In genomic region chr1:155308493-155309422, GRCh38 we compare ENCODE assay signal across 8 cellular contexts. TPM values are rescaled to one million over a fixed set of nuclear protein-coding genes. Genes with fewer than 3 reads are reported as not detected.
DNase-seq lines count a peak whose midpoint lies in the region; ATAC-seq, FAIRE-seq and TF ChIP-seq lines count a peak whose summit lies in the region.

TSS of gene FDPS (plus strand) at chr1:155308866. CDS start at chr1:155309790, 924 bp downstream.

- 0% methylated on average over 51 of the region's 51 CpGs for WGBS in pancreas, 2 donors

- intact Hi-C loops in Right ventricle myocardium inferior (cut with DNase I) (loop anchor here (1.0 kb wide), 1 partner anchor 58 kb away; no protein-coding TSS in a partner anchor), pancreas (cut with DNase I) (no loop called here), tibial artery (cut with DNase I; ENCODE audit: low total_unique reads) (no loop called here)

- H3K9me3 ChIP-seq in pancreas (no peaks in the 10 kb centered on the region), tibial artery (no peaks in the 10 kb centered on the region)

- peak within 1 kb of the TSS; percentile 88 for H3K4me3 ChIP-seq in GM12865 (ENCODE audit: low read depth, low read length)
- peak within 1 kb of the TSS; percentile 50 to 95 (median 82) for H3K4me3 ChIP-seq in pancreas
- peak within 1 kb of the TSS; percentile 61 to 80 for H3K4me3 ChIP-seq in tibial artery

- peak; percentile 83 for FAIRE-seq in pancreas (lab: Jason Lieb, UNC)

- DNase-seq in GM12865 (ENCODE audit: low read depth) (peak; percentile 100), NCI-H1417 treated with DMSO at 0.1 percent for 48 hours (lab: John Stamatoyannopoulos, UW) (peak; percentile 89), SW480 (ENCODE audit: low spot score) (peak; percentile 98), Right ventricle myocardium inferior (ENCODE audit: missing footprints) (peak; percentile 99), pancreas (peak; percentile 95 to 99 (median 98)), tibial artery (peak; percentile 99)
- peak; percentile 95 for DNase-seq in activated naive CD8-positive, alpha-beta T cell treated with anti-CD3 and anti-CD28 coated beads, Interleukin-2, amount 50 U/mL, for 24 hours

- H3K4me1 ChIP-seq in pancreas, result peaks cover 0 to 7% (median 0%) of the 10 kb centered on the region in 3 donors
- H3K4me1 ChIP-seq in tibial artery, result peaks cover 0 to 25% (median 15%) of the 10 kb centered on the region in 4 donors

- H3K9me3 Mint-ChIP-seq in activated naive CD8-positive, alpha-beta T cell treated with anti-CD3 and anti-CD28 coated beads, Interleukin-2, amount 50 U/mL, for 24 hours, result no peaks in the 10 kb centered on the region

- H3K27me3 Mint-ChIP-seq in activated naive CD8-positive, alpha-beta T cell treated with anti-CD3 and anti-CD28 coated beads, Interleukin-2, amount 50 U/mL, for 24 hours, result peaks cover 2% of the 10 kb centered on the region

- H3K27me3 ChIP-seq in pancreas (no peaks in the 10 kb centered on the region), tibial artery (no peaks in the 10 kb centered on the region)

- peak; percentile 97 for ATAC-seq in HG02763 (IDR thresholded peaks at IDR 0.05; ENCODE audit: unreplicated experiment)
- ATAC-seq in activated naive CD8-positive, alpha-beta T cell treated with anti-CD3 and anti-CD28 coated beads, Interleukin-2, amount 50 U/mL, for 24 hours, result peak; percentile 99
- peak; percentile 100 for ATAC-seq in Right ventricle myocardium inferior
- ATAC-seq in pancreas, result peak; percentile 98 to 99 (median 98)

- peak within 1 kb of the TSS; percentile 99 for H3K27ac Mint-ChIP-seq in activated naive CD8-positive, alpha-beta T cell treated with anti-CD3 and anti-CD28 coated beads, Interleukin-2, amount 50 U/mL, for 24 hours

- peak within 1 kb of the TSS; percentile 96 for H3K4me3 Mint-ChIP-seq in activated naive CD8-positive, alpha-beta T cell treated with anti-CD3 and anti-CD28 coated beads, Interleukin-2, amount 50 U/mL, for 24 hours

- no peak for TF ChIP-seq CTCF in GM12865 (IDR thresholded peaks at IDR 0.05; ENCODE audit: insufficient read depth, low read depth, low read length, missing control alignments)
- TF ChIP-seq CTCF in pancreas (IDR thresholded peaks at IDR 0.05), result peak in 1 of 4 donors; percentile 11
- TF ChIP-seq CTCF in tibial artery (IDR thresholded peaks at IDR 0.05), result peak; percentile 35 to 69

- peaks cover 37% of the 10 kb centered on the region for H3K36me3 Mint-ChIP-seq in activated naive CD8-positive, alpha-beta T cell treated with anti-CD3 and anti-CD28 coated beads, Interleukin-2, amount 50 U/mL, for 24 hours (ENCODE audit: low read depth)

- peaks cover 38% of the 10 kb centered on the region for H3K4me1 Mint-ChIP-seq in activated naive CD8-positive, alpha-beta T cell treated with anti-CD3 and anti-CD28 coated beads, Interleukin-2, amount 50 U/mL, for 24 hours

- no peaks in the 10 kb centered on the region for H3K36me3 ChIP-seq in pancreas
- H3K36me3 ChIP-seq in tibial artery, result peaks cover 0 to 26% (median 4%) of the 10 kb centered on the region in 3 donors

- H3K27ac ChIP-seq in pancreas (peak within 1 kb of the TSS; percentile 76 to 90 (median 82)), tibial artery (peak within 1 kb of the TSS; percentile 81 to 83)

RNA-seq across cellular contexts. Expression of gene FDPS, which starts in this region (rescaled TPM):
- total RNA-seq in Right ventricle myocardium inferior (80.0 TPM), pancreas (10 to 100 TPM; 48.7 to 78.9 (median 66.2) TPM)
- polyA plus RNA-seq in pancreas, result 100 to 1,000 TPM in 1 of 2 donors, 10 to 100 TPM in 1; 75.1 to 151 TPM

Comparison
In these comparisons a context has a peak if more than half of its experiments do, and no peak if none do; other contexts are left out.
1. Peak in every context shown above with its lines: DNase-seq, ATAC-seq, H3K4me3 ChIP-seq and H3K27ac ChIP-seq.